In the genomic region with DNA sequence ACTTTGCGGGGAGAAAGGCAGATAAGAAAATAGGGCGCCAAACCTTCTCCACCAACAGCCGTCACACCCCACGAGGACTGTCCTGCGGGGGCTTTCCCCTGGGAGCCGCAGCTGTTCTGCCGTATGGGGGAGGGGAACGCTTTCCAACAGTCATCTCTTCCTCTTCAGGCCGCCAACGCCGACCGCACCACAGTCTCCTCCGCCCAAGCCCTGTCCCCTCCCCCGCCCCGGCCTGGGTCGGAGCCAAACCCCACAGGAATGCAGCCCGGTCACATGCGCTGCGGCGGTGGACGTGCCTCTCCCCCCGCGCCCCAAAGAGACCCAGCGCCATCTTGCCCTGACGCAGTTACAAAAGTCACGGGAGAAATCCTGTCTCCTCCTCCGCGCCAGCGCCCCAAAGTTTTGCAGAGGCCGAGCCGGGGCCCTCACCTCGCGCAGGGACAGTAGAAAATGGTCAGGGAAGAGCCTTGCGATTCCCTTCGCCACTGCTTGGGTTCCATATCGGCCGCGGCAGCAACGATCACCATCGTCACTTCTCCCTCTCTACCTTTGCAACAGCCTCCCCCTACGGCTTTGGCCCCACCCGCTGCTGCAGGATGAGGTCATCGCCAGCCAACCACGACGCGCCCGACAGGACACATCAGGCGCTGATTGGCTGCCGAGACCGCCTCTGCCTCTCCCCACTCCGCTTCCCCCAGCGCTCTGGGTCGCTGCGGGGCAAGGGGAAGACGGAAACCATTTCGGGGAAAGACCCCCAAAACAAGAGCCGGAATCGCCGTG, we compare ENCODE assay signal across 8 cellular contexts. TPM values are rescaled to one million over a fixed set of nuclear protein-coding genes. Genes with fewer than 3 reads are reported as not detected.
DNase-seq lines count a peak whose midpoint lies in the region; ATAC-seq and TF ChIP-seq lines count a peak whose summit lies in the region.

No MANE protein-coding gene starts in this region.

- no peaks in the 10 kb centered on the region for H3K9me3 ChIP-seq in osteoblast (ENCODE audit: low read depth, low read length)
- no peaks in the 10 kb centered on the region for H3K9me3 ChIP-seq in thoracic aorta

- no peak for TF ChIP-seq CTCF in GM10266 (IDR thresholded peaks at IDR 0.05; ENCODE audit: control insufficient read depth, insufficient read depth, low read depth, missing control alignments)
- no peak for TF ChIP-seq CTCF in glutamatergic neuron (IDR thresholded peaks at IDR 0.05; ENCODE audit: partially characterized antibody, unreplicated experiment)
- no peak for TF ChIP-seq CTCF in osteoblast (IDR thresholded peaks at IDR 0.05; ENCODE audit: extremely low read depth, low read depth, low read length)
- no peak for TF ChIP-seq CTCF in thoracic aorta (IDR thresholded peaks at IDR 0.05)

- peak overlapping the region; percentile 97 for H3K4me3 Mint-ChIP-seq in activated naive CD8-positive, alpha-beta T cell treated with anti-CD3 and anti-CD28 coated beads for 36 hours
- H3K4me3 Mint-ChIP-seq in glutamatergic neuron (ENCODE audit: unreplicated experiment), result peak overlapping the region; percentile 96

- DNase-seq in GM10266 (ENCODE audit: extremely low spot score), result peak; percentile 96
- DNase-seq in NCI-H1092 treated with DMSO at 0.1 percent for 48 hours (lab: John Stamatoyannopoulos, UW), result peak; percentile 98
- DNase-seq in activated naive CD8-positive, alpha-beta T cell treated with anti-CD3 and anti-CD28 coated beads for 36 hours, result peak; percentile 100
- DNase-seq in glutamatergic neuron, result peak; percentile 97
- DNase-seq in osteoblast (ENCODE audit: insufficient read length, low spot score, missing footprints), result peak; percentile 99
- DNase-seq in thoracic aorta (ENCODE audit: low spot score), result peak; percentile 98

- H3K27ac ChIP-seq in osteoblast (ENCODE audit: low read depth, low read length) (peak overlapping the region; percentile 100), thoracic aorta (peak overlapping the region; percentile 99 to 100)

- peak overlapping the region; percentile 97 for H3K4me2 ChIP-seq in osteoblast (ENCODE audit: insufficient read depth, low read length)

- H3K36me3 ChIP-seq in osteoblast (ENCODE audit: insufficient read depth, low read length), result peaks cover 9% of the 10 kb centered on the region
- no peaks in the 10 kb centered on the region for H3K36me3 ChIP-seq in thoracic aorta

- peaks cover 42% of the 10 kb centered on the region for H3K4me1 Mint-ChIP-seq in activated naive CD8-positive, alpha-beta T cell treated with anti-CD3 and anti-CD28 coated beads for 36 hours
- H3K4me1 Mint-ChIP-seq in glutamatergic neuron (ENCODE audit: low read depth, unreplicated experiment), result peaks cover 17% of the 10 kb centered on the region

- no peak overlapping the region for H2AFZ ChIP-seq in osteoblast (ENCODE audit: low read length)

- no peaks in the 10 kb centered on the region for H3K9me3 Mint-ChIP-seq in activated naive CD8-positive, alpha-beta T cell treated with anti-CD3 and anti-CD28 coated beads for 36 hours
- H3K9me3 Mint-ChIP-seq in glutamatergic neuron (ENCODE audit: unreplicated experiment), result peaks cover 36% of the 10 kb centered on the region

- peaks cover 95% of the 10 kb centered on the region for H3K79me2 ChIP-seq in osteoblast (ENCODE audit: insufficient read depth, low read length)

- H4K20me1 ChIP-seq in osteoblast (ENCODE audit: insufficient read depth, low read length), result peaks cover 30% of the 10 kb centered on the region

- H3K4me3 ChIP-seq in osteoblast (ENCODE audit: insufficient read depth, low read length) (peak overlapping the region; percentile 94), thoracic aorta (peak overlapping the region; percentile 99)

- peak overlapping the region; percentile 100 for H3K27ac Mint-ChIP-seq in activated naive CD8-positive, alpha-beta T cell treated with anti-CD3 and anti-CD28 coated beads for 36 hours
- peak overlapping the region; percentile 100 for H3K27ac Mint-ChIP-seq in glutamatergic neuron (ENCODE audit: unreplicated experiment)

- ATAC-seq in HG02623 (IDR thresholded peaks at IDR 0.05; ENCODE audit: unreplicated experiment) (peak; percentile 69), SK-N-SH treated with all-trans-retinoic acid at 6 μM for 48 hours (peak; percentile 84), thoracic aorta (ENCODE audit: insufficient number of reproducible peaks, low FRiP score, low read depth) (peak; percentile 72)

- peaks cover 14% of the 10 kb centered on the region for H3K27me3 Mint-ChIP-seq in activated naive CD8-positive, alpha-beta T cell treated with anti-CD3 and anti-CD28 coated beads for 36 hours
- peaks cover 31% of the 10 kb centered on the region for H3K27me3 Mint-ChIP-seq in glutamatergic neuron (ENCODE audit: unreplicated experiment)

- H3K4me1 ChIP-seq in osteoblast (ENCODE audit: insufficient read depth, low read length) (peaks cover 42% of the 10 kb centered on the region), thoracic aorta (ENCODE audit: control insufficient read depth in 1 of 2, low read depth in 2 of 2) (peaks cover 27 to 30% of the 10 kb centered on the region in 2 donors)

- H3K27me3 ChIP-seq in osteoblast (ENCODE audit: insufficient read depth, low read length), result no peaks in the 10 kb centered on the region
- no peaks in the 10 kb centered on the region for H3K27me3 ChIP-seq in thoracic aorta (replicated peaks; ENCODE audit: insufficient read depth)

- peaks cover 81% of the 10 kb centered on the region for H3K36me3 Mint-ChIP-seq in activated naive CD8-positive, alpha-beta T cell treated with anti-CD3 and anti-CD28 coated beads for 36 hours
- H3K36me3 Mint-ChIP-seq in glutamatergic neuron (ENCODE audit: unreplicated experiment), result peaks cover 6% of the 10 kb centered on the region

TF ChIP-seq in SK-N-SH treated with all-trans-retinoic acid at 6 μM for 48 hours, 23 proteins besides CTCF, POLR2A, EP300 and RAD21 (continues in another document):
- TF ChIP-seq, protein P1, sequence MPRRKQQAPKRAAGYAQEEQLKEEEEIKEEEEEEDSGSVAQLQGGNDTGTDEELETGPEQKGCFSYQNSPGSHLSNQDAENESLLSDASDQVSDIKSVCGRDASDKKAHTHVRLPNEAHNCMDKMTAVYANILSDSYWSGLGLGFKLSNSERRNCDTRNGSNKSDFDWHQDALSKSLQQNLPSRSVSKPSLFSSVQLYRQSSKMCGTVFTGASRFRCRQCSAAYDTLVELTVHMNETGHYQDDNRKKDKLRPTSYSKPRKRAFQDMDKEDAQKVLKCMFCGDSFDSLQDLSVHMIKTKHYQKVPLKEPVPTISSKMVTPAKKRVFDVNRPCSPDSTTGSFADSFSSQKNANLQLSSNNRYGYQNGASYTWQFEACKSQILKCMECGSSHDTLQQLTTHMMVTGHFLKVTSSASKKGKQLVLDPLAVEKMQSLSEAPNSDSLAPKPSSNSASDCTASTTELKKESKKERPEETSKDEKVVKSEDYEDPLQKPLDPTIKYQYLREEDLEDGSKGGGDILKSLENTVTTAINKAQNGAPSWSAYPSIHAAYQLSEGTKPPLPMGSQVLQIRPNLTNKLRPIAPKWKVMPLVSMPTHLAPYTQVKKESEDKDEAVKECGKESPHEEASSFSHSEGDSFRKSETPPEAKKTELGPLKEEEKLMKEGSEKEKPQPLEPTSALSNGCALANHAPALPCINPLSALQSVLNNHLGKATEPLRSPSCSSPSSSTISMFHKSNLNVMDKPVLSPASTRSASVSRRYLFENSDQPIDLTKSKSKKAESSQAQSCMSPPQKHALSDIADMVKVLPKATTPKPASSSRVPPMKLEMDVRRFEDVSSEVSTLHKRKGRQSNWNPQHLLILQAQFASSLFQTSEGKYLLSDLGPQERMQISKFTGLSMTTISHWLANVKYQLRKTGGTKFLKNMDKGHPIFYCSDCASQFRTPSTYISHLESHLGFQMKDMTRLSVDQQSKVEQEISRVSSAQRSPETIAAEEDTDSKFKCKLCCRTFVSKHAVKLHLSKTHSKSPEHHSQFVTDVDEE (CRISPR knock-in tag; IDR thresholded peaks at IDR 0.05), result peak; percentile 50; the same call in 1 of the 2 replicates
- TF ChIP-seq ZNF8 (CRISPR knock-in tag; IDR thresholded peaks at IDR 0.05), result no peak
- peak; percentile 10; the same call in 1 of the 2 replicates for TF ChIP-seq TCF4 (CRISPR knock-in tag; IDR thresholded peaks at IDR 0.05; ENCODE audit: borderline replicate concordance)
- TF ChIP-seq ZNF70 (CRISPR knock-in tag; IDR thresholded peaks at IDR 0.05), result 0 out of 2 replicates have a peak, but pooled peaks have one; percentile 5
- peak; percentile 5; the same call in 1 of the 2 replicates for TF ChIP-seq ESRRG (CRISPR knock-in tag; IDR thresholded peaks at IDR 0.05)
- TF ChIP-seq ZFP30 (CRISPR knock-in tag; IDR thresholded peaks at IDR 0.05), result peak; percentile 62
- peak; percentile 84 for TF ChIP-seq GLIS3 (CRISPR knock-in tag; IDR thresholded peaks at IDR 0.05)
- TF ChIP-seq OSR1 (CRISPR knock-in tag; IDR thresholded peaks at IDR 0.05), result no peak
- TF ChIP-seq, protein P2, sequence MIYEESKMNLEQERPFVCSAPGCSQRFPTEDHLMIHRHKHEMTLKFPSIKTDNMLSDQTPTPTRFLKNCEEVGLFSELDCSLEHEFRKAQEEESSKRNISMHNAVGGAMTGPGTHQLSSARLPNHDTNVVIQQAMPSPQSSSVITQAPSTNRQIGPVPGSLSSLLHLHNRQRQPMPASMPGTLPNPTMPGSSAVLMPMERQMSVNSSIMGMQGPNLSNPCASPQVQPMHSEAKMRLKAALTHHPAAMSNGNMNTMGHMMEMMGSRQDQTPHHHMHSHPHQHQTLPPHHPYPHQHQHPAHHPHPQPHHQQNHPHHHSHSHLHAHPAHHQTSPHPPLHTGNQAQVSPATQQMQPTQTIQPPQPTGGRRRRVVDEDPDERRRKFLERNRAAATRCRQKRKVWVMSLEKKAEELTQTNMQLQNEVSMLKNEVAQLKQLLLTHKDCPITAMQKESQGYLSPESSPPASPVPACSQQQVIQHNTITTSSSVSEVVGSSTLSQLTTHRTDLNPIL (CRISPR knock-in tag; IDR thresholded peaks at IDR 0.05; ENCODE audit: low read depth), result peak; percentile 90
- peak; percentile 54; the same call in 1 of the 2 replicates for TF ChIP-seq ZC3H10 (CRISPR knock-in tag; IDR thresholded peaks at IDR 0.05)
- no peak for TF ChIP-seq TOX (CRISPR knock-in tag; IDR thresholded peaks at IDR 0.05; ENCODE audit: borderline replicate concordance)

RNA-seq across cellular contexts. Expression of a gene that starts 1.3 kb away (rescaled TPM):
- 10 to 100 TPM; 58.0 to 62.4 TPM for total RNA-seq in activated naive CD8-positive, alpha-beta T cell treated with anti-CD3 and anti-CD28 coated beads for 36 hours
- total RNA-seq in glutamatergic neuron (ENCODE audit: unreplicated experiment), result 126 TPM
- 108 and 124 TPM in 2 replicates for total RNA-seq in osteoblast
- 100 to 1,000 TPM; 139 to 140 TPM for total RNA-seq in thoracic aorta

Comparison
In these comparisons a context has a peak if more than half of its experiments do, and no peak if none do; other contexts are left out.
1. Peak in every context shown above with its lines: DNase-seq, ATAC-seq, H3K4me3 ChIP-seq and H3K27ac ChIP-seq.